ENCODE assay signal across 9 cellular contexts in the genomic region with DNA sequence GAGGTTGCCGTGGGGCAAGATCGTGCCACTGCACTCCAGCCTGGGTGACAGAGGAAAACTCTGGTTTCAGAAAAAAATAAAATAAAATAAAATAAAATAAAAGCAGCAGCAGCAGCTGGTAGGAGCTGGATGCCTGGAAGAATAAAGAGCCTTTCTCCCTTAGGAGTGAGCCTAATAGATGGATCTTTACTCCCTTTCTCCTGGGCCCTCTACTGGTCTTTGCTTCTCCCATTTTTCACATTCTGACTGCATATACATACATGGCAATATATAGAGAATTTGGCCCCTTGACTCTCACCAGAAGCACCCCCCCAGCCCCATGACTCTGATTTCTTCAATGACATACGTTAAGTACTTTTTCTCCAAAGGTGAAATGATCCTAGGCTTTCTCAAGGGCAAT. TPM values are rescaled to one million over a fixed set of nuclear protein-coding genes. Genes with fewer than 3 reads are reported as not detected.
DNase-seq lines count a peak whose midpoint lies in the region; ATAC-seq, FAIRE-seq and TF ChIP-seq lines count a peak whose summit lies in the region.
"Had no signal": no experiment of that assay in that cellular context is flagged by ENCODE, and none has a peak within 500 bp of the region (broad histone marks: within the 10 kb centered on the region; RNA-seq: fewer than 3 reads in every experiment).

No MANE protein-coding gene starts in this region.

- H3K79me1 ChIP-seq in IMR-90 (ENCODE audit: low read depth in 1 of 2, low read length in 2 of 2) (no peaks in the 10 kb centered on the region), mesenchymal stem cell (replicated peaks; ENCODE audit: low read length, poor library complexity, severe bottlenecking) (no peaks in the 10 kb centered on the region)

- H2AK5ac ChIP-seq in IMR-90 (ENCODE audit: low read depth, low read length) = no peak overlapping the region
- H2AK5ac ChIP-seq in mesenchymal stem cell (ENCODE audit: low read length, severe bottlenecking) = no peak overlapping the region

- H2BK5ac ChIP-seq in IMR-90 (ENCODE audit: low read depth, low read length, poor library complexity, severe bottlenecking) (no peak overlapping the region), mesenchymal stem cell (ENCODE audit: low read depth, low read length, poor library complexity, severe bottlenecking) (no peak overlapping the region)

- H4K91ac ChIP-seq in IMR-90 (ENCODE audit: insufficient read depth, low read depth, low read length) = no peak overlapping the region
- H4K91ac ChIP-seq in mesenchymal stem cell (ENCODE audit: low read length) = no peak overlapping the region

- H3K9ac ChIP-seq in IMR-90 (ENCODE audit: low read depth, low read length) = no peak overlapping the region
- no peak overlapping the region for H3K9ac ChIP-seq in mesenchymal stem cell (ENCODE audit: low read length)

- H2BK20ac ChIP-seq in IMR-90 (ENCODE audit: low read depth, low read length) = no peak overlapping the region

- H3K4me1 ChIP-seq in IMR-90 (ENCODE audit: control insufficient read depth, insufficient read depth, low read length) (peaks cover 2% of the 10 kb centered on the region; the same call in 1 of the 2 replicates), mesenchymal stem cell (ENCODE audit: control insufficient read depth, insufficient read depth, low read depth, low read length) (no peaks in the 10 kb centered on the region)

- H3K9me1 ChIP-seq in IMR-90 (ENCODE audit: insufficient read depth, low read length) = peaks cover 5% of the 10 kb centered on the region

- H3K27me3 ChIP-seq in IMR-90 (ENCODE audit: control insufficient read depth, insufficient read depth, low read length) (no peaks in the 10 kb centered on the region), bronchial epithelial cell (ENCODE audit: control insufficient read depth, insufficient read depth, low read length) (no peaks in the 10 kb centered on the region), mesenchymal stem cell (ENCODE audit: control insufficient read depth in 1 of 2, insufficient read depth in 1 of 2, low read length in 2 of 2) (no peaks in the 10 kb centered on the region)

- no peak overlapping the region for H4K8ac ChIP-seq in IMR-90 (ENCODE audit: low read depth in 2 of 2, low read length in 2 of 2)
- no peak overlapping the region for H4K8ac ChIP-seq in mesenchymal stem cell (ENCODE audit: low read length)

- POLR2A ChIA-PET in IMR-90 (lab: Charles Lee; ENCODE audit: unreplicated experiment) = no interaction called here

- no peak overlapping the region for H2BK12ac ChIP-seq in mesenchymal stem cell (ENCODE audit: low read length in 2 of 2)

- H3K18ac ChIP-seq in IMR-90 (ENCODE audit: low read depth, low read length) (no peak overlapping the region), mesenchymal stem cell (ENCODE audit: low read depth in 1 of 2, low read length in 2 of 2) (no peak overlapping the region)

- H3K4me3 ChIP-seq in IMR-90 (ENCODE audit: insufficient read depth, low read depth, low read length) (no peak overlapping the region), bronchial epithelial cell (ENCODE audit: low read depth, low read length) (no peak overlapping the region), mesenchymal stem cell (ENCODE audit: insufficient read depth in 1 of 2, low read depth in 1 of 2, low read length in 2 of 2) (no peak overlapping the region)

- peak; percentile 46 for TF ChIP-seq RAD21 in IMR-90 (IDR thresholded peaks at IDR 0.05; ENCODE audit: low read length)

- WGBS in IMR-90 (ENCODE audit: extremely low coverage in 2 of 2, insufficient read length in 1 of 2), 2 experiments = no CpG with 5 or more reads among the region's 3 CpGs
- WGBS in mesenchymal stem cell = 95% methylated on average over 2 of the region's 3 CpGs

- H2AK9ac ChIP-seq in IMR-90 (replicated peaks; ENCODE audit: low read depth, low read length, poor library complexity) = no peak overlapping the region

- ATAC-seq in IMR-90 (ENCODE audit: low read depth) = peak; percentile 71
- no peak for ATAC-seq in HG02759 (IDR thresholded peaks at IDR 0.05; ENCODE audit: unreplicated experiment)

- H3K36me3 ChIP-seq in IMR-90 (ENCODE audit: control insufficient read depth, insufficient read depth, low read length) (no peaks in the 10 kb centered on the region), bronchial epithelial cell (ENCODE audit: control insufficient read depth, insufficient read depth, low read length) (no peaks in the 10 kb centered on the region), mesenchymal stem cell (ENCODE audit: control insufficient read depth in 1 of 2, insufficient read depth in 2 of 2, low read depth in 1 of 2, low read length in 2 of 2) (no peaks in the 10 kb centered on the region)

- H3K14ac ChIP-seq in IMR-90 (replicated peaks; ENCODE audit: low read depth, low read length) (no peak overlapping the region), mesenchymal stem cell (ENCODE audit: low read length in 2 of 2) (no peak overlapping the region)

- H2BK120ac ChIP-seq in IMR-90 (ENCODE audit: low read depth, low read length) (no peak overlapping the region), mesenchymal stem cell (ENCODE audit: low read depth, low read length) (no peak overlapping the region)

- H3K4ac ChIP-seq in IMR-90 (ENCODE audit: low read depth, low read length) = no peak overlapping the region
- H3K4ac ChIP-seq in mesenchymal stem cell (ENCODE audit: low read depth in 1 of 2, low read length in 2 of 2) = no peak overlapping the region

- CTCF ChIA-PET in IMR-90 (lab: Yijun Ruan, JAX) = interaction anchor here (0.6 kb wide), 1 partner anchor 34 kb away, joined by 4 read pairs; no protein-coding TSS in a partner anchor

- no peak overlapping the region for H4K5ac ChIP-seq in IMR-90 (ENCODE audit: low read depth, low read length)

- no peak overlapping the region for H3K27ac ChIP-seq in IMR-90 (ENCODE audit: insufficient read depth, low read length)
- H3K27ac ChIP-seq in mesenchymal stem cell (ENCODE audit: low read length, poor library complexity, severe bottlenecking) = no peak overlapping the region

- H3K9me3 ChIP-seq in IMR-90 (ENCODE audit: control insufficient read depth, insufficient read depth, low read length) (no peaks in the 10 kb centered on the region), mesenchymal stem cell (ENCODE audit: control insufficient read depth, low read length) (no peaks in the 10 kb centered on the region)

- H2BK15ac ChIP-seq in IMR-90 (ENCODE audit: low read depth, low read length) (no peak overlapping the region), mesenchymal stem cell (ENCODE audit: low read depth, poor library complexity, severe bottlenecking) (no peak overlapping the region)

- dilution Hi-C loops in IMR-90 (cut with HindIII; ENCODE audit: low sequenced_read_pairs, unreplicated experiment) = no loop called here

- no peak overlapping the region for H2AFZ ChIP-seq in IMR-90 (replicated peaks; ENCODE audit: low read length, poor library complexity)
- H2AFZ ChIP-seq in mesenchymal stem cell (ENCODE audit: low read depth, low read length) = no peak overlapping the region

- BruUV-seq in IMR-90 (replicated peaks; lab: Mats Ljungman, UMichigan) = no TSS peak

- TF ChIP-seq CTCF in IMR-90 (conservative IDR thresholded peaks at IDR 0.05; ENCODE audit: low read depth, low read length) = peak; percentile 42
- peak; percentile 25 for TF ChIP-seq CTCF in bronchial epithelial cell (IDR thresholded peaks at IDR 0.05; ENCODE audit: insufficient read depth, low read length, severe bottlenecking)

- no peaks in the 10 kb centered on the region for H4K20me1 ChIP-seq in IMR-90 (ENCODE audit: insufficient read depth, low read length)

- TF ChIP-seq POLR2A in IMR-90 (IDR thresholded peaks at IDR 0.05; ENCODE audit: low read depth, low read length) = no peak

- no peak overlapping the region for H3K23ac ChIP-seq in IMR-90 (ENCODE audit: low read depth, low read length)
- no peak overlapping the region for H3K23ac ChIP-seq in mesenchymal stem cell (ENCODE audit: low read length in 2 of 2)

- H3K4me2 ChIP-seq in IMR-90 (ENCODE audit: low read depth, low read length) (no peak overlapping the region), mesenchymal stem cell (ENCODE audit: low read length, poor library complexity, severe bottlenecking) (no peak overlapping the region)

- in situ Hi-C loops in IMR-90 (cut with MboI; ENCODE audit: low sequenced_read_pairs) = no loop called here

- intact Hi-C loops in IMR-90 (cut with micrococcal nuclease) = loop anchor here (1.0 kb wide), 2 partner anchors 84 to 132 kb away; no protein-coding TSS in a partner anchor

- no peak for FAIRE-seq in bronchial epithelial cell (lab: Jason Lieb, UNC)

- DNase-seq in DMS53 (lab: John Stamatoyannopoulos, UW) (peak; percentile 53), IMR-90 (peak; percentile 38), bronchial epithelial cell (ENCODE audit: low read depth) (no peak), mesenchymal stem cell (peak; percentile 37), NCI-H510A treated with DMSO at 0.1 percent for 48 hours (lab: John Stamatoyannopoulos, UW) (no peak), C1 segment of cervical spinal cord (lab: John Stamatoyannopoulos, UW) (no peak), midbrain (lab: John Stamatoyannopoulos, UW) (no peak)
- DNase-seq: activated gamma-delta T cell treated with Interleukin-2 at 50 U/mL for 16 hours had no signal

- H3K56ac ChIP-seq in IMR-90 (ENCODE audit: extremely low read depth, insufficient read depth, low read length) = no peak overlapping the region

TF ChIP-seq in IMR-90, 13 proteins besides CTCF, POLR2A, EP300 and RAD21:
- peak; percentile 43 for TF ChIP-seq SMC3 (IDR thresholded peaks at IDR 0.05; ENCODE audit: low read depth, low read length)
- TF ChIP-seq, protein P1, sequence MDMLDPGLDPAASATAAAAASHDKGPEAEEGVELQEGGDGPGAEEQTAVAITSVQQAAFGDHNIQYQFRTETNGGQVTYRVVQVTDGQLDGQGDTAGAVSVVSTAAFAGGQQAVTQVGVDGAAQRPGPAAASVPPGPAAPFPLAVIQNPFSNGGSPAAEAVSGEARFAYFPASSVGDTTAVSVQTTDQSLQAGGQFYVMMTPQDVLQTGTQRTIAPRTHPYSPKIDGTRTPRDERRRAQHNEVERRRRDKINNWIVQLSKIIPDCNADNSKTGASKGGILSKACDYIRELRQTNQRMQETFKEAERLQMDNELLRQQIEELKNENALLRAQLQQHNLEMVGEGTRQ (IDR thresholded peaks at IDR 0.05; ENCODE audit: low read depth, low read length) = no peak

RNA-seq across cellular contexts. Expression of a gene that starts 9.8 kb away (rescaled TPM):
- total RNA-seq in IMR-90 (2012; rRNA removed) (25.3 and 25.8 TPM in 2 replicates), bronchial epithelial cell (62.4 and 64.6 TPM in 2 replicates)
- 6.8 and 8.3 TPM in 2 replicates for polyA plus RNA-seq in IMR-90 (2012; rRNA removed)
- 1.4 and 1.9 TPM in 2 replicates for polyA plus RNA-seq in IMR-90 (2012; cell fraction: cytosol; rRNA removed)
- polyA plus RNA-seq in IMR-90 (2012; cell fraction: nucleus; rRNA removed; ENCODE audit: low replicate concordance) = 2.6 and 17.9 TPM in 2 replicates
- 6.1 TPM for polyA plus RNA-seq in mesenchymal stem cell (2013, experiment 1 of 2)
- 6.3 TPM for polyA plus RNA-seq in mesenchymal stem cell (2013, experiment 2 of 2)

RNA-seq across cellular contexts. Expression of a gene that starts 32.5 kb away (rescaled TPM):
- total RNA-seq in IMR-90 (2012; rRNA removed) (81.7 and 89.1 TPM in 2 replicates), bronchial epithelial cell (0.26 TPM in 1 of 2 replicates, not detected in the other)
- 28.0 and 33.7 TPM in 2 replicates for polyA plus RNA-seq in IMR-90 (2012; rRNA removed)
- polyA plus RNA-seq in IMR-90 (2012; cell fraction: cytosol; rRNA removed) = 4.9 and 5.7 TPM in 2 replicates
- 29.8 and 206 TPM in 2 replicates for polyA plus RNA-seq in IMR-90 (2012; cell fraction: nucleus; rRNA removed; ENCODE audit: low replicate concordance)
- 7.2 TPM for polyA plus RNA-seq in mesenchymal stem cell (2013, experiment 1 of 2)
- polyA plus RNA-seq in mesenchymal stem cell (2013, experiment 2 of 2) = 7.0 TPM

Comparison
In these comparisons a context has a peak if more than half of its experiments do, and no peak if none do; other contexts are left out.
1. DNase-seq: peak in DMS53 (single experiment), IMR-90 (single experiment) and mesenchymal stem cell (single experiment); none in bronchial epithelial cell (single experiment), NCI-H510A treated with DMSO at 0.1 percent for 48 hours (single experiment), C1 segment of cervical spinal cord (0 of 14) and midbrain (single experiment).
2. RNA of a gene that starts 32.5 kb away (total RNA-seq): 81.7 to 89.1 TPM in IMR-90; 0.26 TPM in bronchial epithelial cell; every median in the first group is over 10 times any median in the second.